ENCODE assay signal across 19 cellular contexts in genomic region chr2:101116348-101116747, GRCh38. TPM values are rescaled to one million over a fixed set of nuclear protein-coding genes. Genes with fewer than 3 reads are reported as not detected.
A peak's percentile ranks its signal among the peaks of the same experiment; 100 is the strongest.
DNase-seq lines count a peak whose midpoint lies in the region; ATAC-seq, FAIRE-seq and TF ChIP-seq lines count a peak whose summit lies in the region.
"Had no signal": no experiment of that assay in that cellular context is flagged by ENCODE, and none has a peak within 500 bp of the region (broad histone marks: within the 10 kb centered on the region; RNA-seq: fewer than 3 reads in every experiment).

No MANE protein-coding gene starts in this region.

- no peaks in the 10 kb centered on the region for H3K79me1 ChIP-seq in H9 (ENCODE audit: insufficient read depth, low read depth, low read length, poor library complexity, severe bottlenecking)

- no peak overlapping the region for H2BK12ac ChIP-seq in H9 (ENCODE audit: insufficient read length, low read depth, low read length)

- no peak overlapping the region for H2BK15ac ChIP-seq in H9 (ENCODE audit: low read depth, low read length)

- no peak for TF ChIP-seq POLR2A in A549 (IDR thresholded peaks at IDR 0.05; ENCODE audit: low read length)
- TF ChIP-seq POLR2A in prostate gland (IDR thresholded peaks at IDR 0.05), result no peak

- no peak overlapping the region for H2AK5ac ChIP-seq in H9 (ENCODE audit: insufficient read length, low read length)

- no peak overlapping the region for H3K14ac ChIP-seq in H9 (ENCODE audit: insufficient read depth, low read length)

- H3K4me1 ChIP-seq in A549 (peaks cover 96% of the 10 kb centered on the region), prostate gland (replicated peaks) (peaks cover 42% of the 10 kb centered on the region), H9 (ENCODE audit: insufficient read depth, low read length) (peaks cover 23% of the 10 kb centered on the region; the same call in 1 of the 2 replicates)

- peak; percentile 26 for DNase-seq in DMS53 (lab: John Stamatoyannopoulos, UW)
- DNase-seq in DMS53 treated with DMSO at 0.1 percent for 48 hours (lab: John Stamatoyannopoulos, UW; ENCODE audit: unreplicated experiment), result no peak
- no peak for DNase-seq in A549 (ENCODE audit: low read depth in 1 of 2, low spot score in 1 of 2)
- no peak for DNase-seq in prostate gland (ENCODE audit: low spot score)
- DNase-seq in H9, result no peak
- no peak for DNase-seq in CD4-positive, alpha-beta T cell
- DNase-seq: BE2C; CD8-positive, alpha-beta T cell; DND-41; GM23248; Kasumi-1; MM.1S; NCI-H187 treated with DMSO at 0.1 percent for 48 hours; NCI-H446 treated with DMSO at 0.1 percent for 48 hours had no signal

- H4K91ac ChIP-seq in H9 (ENCODE audit: insufficient read length, low read depth, low read length), result no peak overlapping the region

- WGBS in A549 (ENCODE audit: missing lambda C conversion rate), result 60% methylated on average over 4 of the region's 4 CpGs
- WGBS in prostate gland, result 86% methylated on average over 4 of the region's 4 CpGs
- WGBS in H9 (ENCODE audit: extremely low coverage, insufficient read length, low lambda C conversion rate), result no CpG with 5 or more reads among the region's 4 CpGs

- H3K36me3 Mint-ChIP-seq in H9 (ENCODE audit: insufficient read depth in 1 of 3, low read depth in 3 of 3), result peaks cover 0 to 3% (median 0%) of the 10 kb centered on the region in 3 experiments; a peak in 1 of 7 replicates
- no peaks in the 10 kb centered on the region for H3K36me3 Mint-ChIP-seq in CD4-positive, alpha-beta T cell (ENCODE audit: low read depth)
- H3K36me3 Mint-ChIP-seq: CD8-positive, alpha-beta T cell; IgD-negative memory B cell had no signal

- no peaks in the 10 kb centered on the region for H4K20me1 ChIP-seq in H9 (ENCODE audit: control insufficient read depth, insufficient read depth, insufficient read length)

- no peak overlapping the region for H4K5ac ChIP-seq in H9 (ENCODE audit: insufficient read length, low read depth, low read length)

- CTCF ChIA-PET in A549 (lab: Yijun Ruan, JAX), result interaction anchor here (0.6 to 1.4 kb wide), 3 partner anchors 29 to 101 kb away, joined by 3 to 6 read pairs (median 4); no protein-coding TSS in a partner anchor
- CTCF ChIA-PET in CD4-positive, alpha-beta T cell (lab: Charles Lee), result no interaction called here

- intact Hi-C loops in prostate gland (cut with DNase I), result no loop called here
- intact Hi-C loops in CD4-positive, alpha-beta T cell (cut with DNase I, micrococcal nuclease), result no loop called here

- H3K36me3 ChIP-seq in prostate gland, result no peaks in the 10 kb centered on the region
- H3K36me3 ChIP-seq: BE2C had no signal

- no peak overlapping the region for H3K4ac ChIP-seq in H9 (ENCODE audit: low read depth, low read length)

- POLR2A ChIA-PET in A549 (lab: Yijun Ruan, JAX), result no interaction called here
- POLR2A ChIA-PET in CD4-positive, alpha-beta T cell (lab: Charles Lee), result no interaction called here

- H3K4me3 Mint-ChIP-seq in H9, result no peak overlapping the region
- H3K4me3 Mint-ChIP-seq in CD4-positive, alpha-beta T cell, result no peak overlapping the region
- H3K4me3 Mint-ChIP-seq: CD8-positive, alpha-beta T cell; IgD-negative memory B cell had no signal

- no peak for FAIRE-seq in A549 (lab: Jason Lieb, UNC)
- FAIRE-seq: G401.6 had no signal

- no peaks in the 10 kb centered on the region for H3K9me3 Mint-ChIP-seq in H9
- no peaks in the 10 kb centered on the region for H3K9me3 Mint-ChIP-seq in CD4-positive, alpha-beta T cell
- H3K9me3 Mint-ChIP-seq: CD8-positive, alpha-beta T cell; IgD-negative memory B cell had no signal

- peaks cover 11% of the 10 kb centered on the region; the same call in 1 of the 2 replicates for H3K79me2 ChIP-seq in H9 (ENCODE audit: insufficient read depth, low read length)

- peaks cover 28 to 49% of the 10 kb centered on the region in 2 experiments for H3K4me1 Mint-ChIP-seq in H9
- no peaks in the 10 kb centered on the region for H3K4me1 Mint-ChIP-seq in CD4-positive, alpha-beta T cell (ENCODE audit: low read depth)

- no peak for TF ChIP-seq RAD21 in A549 (conservative IDR thresholded peaks at IDR 0.05 in 1 of 2, IDR thresholded peaks at IDR 0.05 in 1 of 2)

- no peak for TF ChIP-seq EP300 in A549 (IDR thresholded peaks at IDR 0.05)

- peak overlapping the region in 1 of 3 experiments; percentile 56; a peak in 1 of 7 replicates for H3K27ac Mint-ChIP-seq in H9
- no peak overlapping the region for H3K27ac Mint-ChIP-seq in CD4-positive, alpha-beta T cell
- H3K27ac Mint-ChIP-seq: CD8-positive, alpha-beta T cell had no signal

- H3K18ac ChIP-seq in H9 (ENCODE audit: insufficient read length, low read depth, low read length), result no peak overlapping the region

- no peak overlapping the region for H3K9ac ChIP-seq in H9 (ENCODE audit: extremely low read depth, insufficient read length, low read length)
- H3K9ac ChIP-seq: GM23248 had no signal

- no peak overlapping the region for H3T11ph ChIP-seq in H9 (ENCODE audit: low read length)

- no peaks in the 10 kb centered on the region for H3K23me2 ChIP-seq in H9 (ENCODE audit: insufficient read length, low read depth, low read length, poor library complexity, severe bottlenecking)

- H2BK120ac ChIP-seq in H9 (ENCODE audit: low read depth, low read length, poor library complexity, severe bottlenecking), result no peak overlapping the region

- H2AFZ ChIP-seq in H9 (ENCODE audit: low read length), result no peak overlapping the region
- H2AFZ ChIP-seq: GM23248 had no signal

- H3K4me2 ChIP-seq in A549, result 0 out of 3 replicates have a peak overlapping the region, but pooled peaks have one; percentile 77
- no peak overlapping the region for H3K4me2 ChIP-seq in H9 (ENCODE audit: insufficient read depth, insufficient read length, low read length)

- no peak overlapping the region for H4K8ac ChIP-seq in H9 (replicated peaks; ENCODE audit: insufficient read length, low read depth, low read length)

- H2BK5ac ChIP-seq in H9 (ENCODE audit: insufficient read length, low read length), result no peak overlapping the region

- H3K27ac ChIP-seq in A549, result peak overlapping the region; percentile 89 to 91
- peak overlapping the region; percentile 97 for H3K27ac ChIP-seq in VCaP
- H3K27ac ChIP-seq in prostate gland, result peak overlapping the region; percentile 49 to 80
- H3K27ac ChIP-seq in H9 (ENCODE audit: insufficient read length, low read depth, low read length), result no peak overlapping the region
- no peak overlapping the region for H3K27ac ChIP-seq in CD4-positive, alpha-beta T cell (ENCODE audit: low read depth, low read length)
- H3K27ac ChIP-seq: 22Rv1, GM23248 had no signal

- H3K27me3 Mint-ChIP-seq in H9 (ENCODE audit: low read depth), result no peaks in the 10 kb centered on the region
- no peaks in the 10 kb centered on the region for H3K27me3 Mint-ChIP-seq in CD4-positive, alpha-beta T cell

- no peak overlapping the region for H3K56ac ChIP-seq in H9 (ENCODE audit: insufficient read length, low read depth, low read length)

- H3K4me3 ChIP-seq in A549 (no peak overlapping the region), prostate gland (no peak overlapping the region)
- H3K4me3 ChIP-seq: GM23248 had no signal

- TF ChIP-seq CTCF in A549 (IDR thresholded peaks at IDR 0.05) (no peak), VCaP (conservative IDR thresholded peaks at IDR 0.05) (no peak), prostate gland (IDR thresholded peaks at IDR 0.05) (no peak), H9 (conservative IDR thresholded peaks at IDR 0.05) (no peak)
- no peak for TF ChIP-seq CTCF in CD4-positive, alpha-beta T cell (IDR thresholded peaks at IDR 0.05)

- H3K9me3 ChIP-seq in A549, result no peaks in the 10 kb centered on the region
- H3K9me3 ChIP-seq in prostate gland, result no peaks in the 10 kb centered on the region
- no peaks in the 10 kb centered on the region for H3K9me3 ChIP-seq in H9 (ENCODE audit: control insufficient read depth, low read depth, low read length)
- no peaks in the 10 kb centered on the region for H3K9me3 ChIP-seq in CD4-positive, alpha-beta T cell (ENCODE audit: control insufficient read depth, low read length)
- H3K9me3 ChIP-seq: BE2C had no signal

- no peak overlapping the region for H3K23ac ChIP-seq in H9 (ENCODE audit: insufficient read length, low read depth, low read length)

- no peak overlapping the region for H2BK20ac ChIP-seq in H9 (ENCODE audit: low read depth, low read length, poor library complexity, severe bottlenecking)

- H3K27me3 ChIP-seq in prostate gland (replicated peaks; ENCODE audit: insufficient read depth) (no peaks in the 10 kb centered on the region), H9 (ENCODE audit: insufficient read depth, low read length) (no peaks in the 10 kb centered on the region)
- no peaks in the 10 kb centered on the region for H3K27me3 ChIP-seq in CD4-positive, alpha-beta T cell (ENCODE audit: control insufficient read depth, insufficient read depth, low read length)
- H3K27me3 ChIP-seq: BE2C had no signal

- ATAC-seq in A549, result no peak
- no peak for ATAC-seq in CD4-positive, alpha-beta T cell (ENCODE audit: poor library complexity)
- ATAC-seq in GM21515 (IDR thresholded peaks at IDR 0.05; ENCODE audit: unreplicated experiment), result no peak
- ATAC-seq: CD8-positive, alpha-beta T cell had no signal

TF ChIP-seq in A549, 52 proteins besides CTCF, POLR2A, EP300 and RAD21 (continues in another document):
- TF ChIP-seq BHLHE40 (IDR thresholded peaks at IDR 0.05; ENCODE audit: low read depth, low read length) (no peak), CHD2 (IDR thresholded peaks at IDR 0.05; ENCODE audit: low read length, partially characterized antibody) (no peak), NR3C1 (IDR thresholded peaks at IDR 0.05) (no peak), TP53 (CRISPR knock-in tag; IDR thresholded peaks at IDR 0.05) (no peak), ZNF302 (CRISPR knock-in tag; IDR thresholded peaks at IDR 0.05) (no peak), EHF (CRISPR knock-in tag; IDR thresholded peaks at IDR 0.05) (no peak), FOSB (CRISPR knock-in tag; IDR thresholded peaks at IDR 0.05) (no peak), CHD4 (IDR thresholded peaks at IDR 0.05; ENCODE audit: borderline replicate concordance) (no peak), PBX3 (IDR thresholded peaks at IDR 0.05) (no peak)

RNA-seq across cellular contexts. Expression of gene TBC1D8, which starts 34.8 kb away (rescaled TPM):
- polyA plus RNA-seq in A549 (2011; rRNA removed), result 107 and 119 TPM in 2 replicates
- polyA plus RNA-seq in A549 (2012; cell fraction: cytosol; rRNA removed), result 46.3 and 54.9 TPM in 2 replicates
- 250 and 339 TPM in 2 replicates for polyA plus RNA-seq in A549 (2012; cell fraction: nucleus; rRNA removed)
- 30.0 to 40.3 TPM (median 35.3 TPM) in 3 replicates for polyA plus RNA-seq in A549 (2017; fragmentation: RNase III; extraction: RNeasy Plus Mini Kit Qiagen cat#74134 plus additional on column Dnase treatment)
- polyA minus RNA-seq in A549 (2011; rRNA and poly(A)+ RNA removed), result 132 and 139 TPM in 2 replicates
- 100 to 1,000 TPM in 1 of 2 donors, 10 to 100 TPM in 1; 86.1 to 149 TPM for total RNA-seq in prostate gland
- 16.6 and 17.6 TPM in 2 replicates for total RNA-seq in H9 (2021)
- 1 to 10 TPM; 1.0 to 1.8 TPM for total RNA-seq in CD4-positive, alpha-beta T cell

Comparison
In these comparisons a context has a peak if more than half of its experiments do, and no peak if none do; other contexts are left out.
1. H3K27ac ChIP-seq: peak in A549 (2 of 2), VCaP (single experiment) and prostate gland (2 of 2); none in H9 (single experiment) and CD4-positive, alpha-beta T cell (single experiment).